ENCODE assay signal across 23 cellular contexts in genomic region chr17:80770881-80771611, GRCh38.
A peak's percentile ranks its signal among the peaks of the same experiment; 100 is the strongest.
DNase-seq lines count a peak whose midpoint lies in the region; ATAC-seq, FAIRE-seq and TF ChIP-seq lines count a peak whose summit lies in the region.
"Had no signal": no experiment of that assay in that cellular context is flagged by ENCODE, and none has a peak within 500 bp of the region (broad histone marks: within the 10 kb centered on the region; RNA-seq: fewer than 3 reads in every experiment).

No MANE protein-coding gene starts in this region.

- H2BK120ac ChIP-seq in H1 (replicated peaks; ENCODE audit: low read depth, low read length) = no peak overlapping the region

- no peaks in the 10 kb centered on the region for H4K20me1 ChIP-seq in H1 (replicated peaks in 1 of 2; ENCODE audit: control insufficient read depth in 1 of 2, insufficient read depth in 2 of 2, low read length in 2 of 2)

- no peak overlapping the region for H3K9ac ChIP-seq in H1 (replicated peaks in 1 of 4; ENCODE audit: extremely low read depth in 1 of 4, low read depth in 3 of 4, low read length in 3 of 4)
- H3K9ac ChIP-seq: BLaER1 had no signal

- H3K9me3 Mint-ChIP-seq in CD4-positive, CD25-positive, alpha-beta regulatory T cell = no peaks in the 10 kb centered on the region
- H3K9me3 Mint-ChIP-seq: activated T-cell treated with anti-CD3 and anti-CD28 coated beads, Interleukin-2, amount 50 U/mL, for 72 hours; mesothelial cell of epicardium had no signal

- peaks cover 7% of the 10 kb centered on the region for H3K4me1 ChIP-seq in CD4-positive, CD25-positive, alpha-beta regulatory T cell (ENCODE audit: control insufficient read depth, insufficient read depth, low read length, poor library complexity, severe bottlenecking)
- H3K4me1 ChIP-seq in H1 (replicated peaks in 1 of 4; ENCODE audit: control insufficient read depth in 3 of 4, insufficient read depth in 4 of 4, low read length in 3 of 4) = peaks cover 0 to 7% (median 3%) of the 10 kb centered on the region in 4 experiments; a peak in 4 of 7 replicates
- H3K4me1 ChIP-seq in transverse colon = peaks cover 3 to 27% (median 7%) of the 10 kb centered on the region in 4 donors
- H3K4me1 ChIP-seq: right lobe of liver, testis had no signal

- peaks cover 6 to 32% (median 19%) of the 10 kb centered on the region in 4 donors for H3K4me1 Mint-ChIP-seq in CD4-positive, CD25-positive, alpha-beta regulatory T cell

- H2AK5ac ChIP-seq in H1 (ENCODE audit: low read depth, low read length) = no peak overlapping the region

- no peaks in the 10 kb centered on the region for H3K36me3 ChIP-seq in CD4-positive, CD25-positive, alpha-beta regulatory T cell (ENCODE audit: control insufficient read depth, insufficient read depth, low read length)
- H3K36me3 ChIP-seq in H1 (ENCODE audit: control insufficient read depth in 2 of 4, insufficient read depth in 4 of 4, low read length in 3 of 4) = no peaks in the 10 kb centered on the region
- H3K36me3 ChIP-seq in transverse colon = no peaks in the 10 kb centered on the region

- TF ChIP-seq CTCF in H1 (IDR thresholded peaks at IDR 0.05; ENCODE audit: control extremely low read depth in 1 of 3, insufficient read depth in 1 of 3, low read depth in 1 of 3, low read length in 3 of 3) (no peak), transverse colon (IDR thresholded peaks at IDR 0.05) (no peak)

- H3K4me3 ChIP-seq in CD4-positive, CD25-positive, alpha-beta regulatory T cell (ENCODE audit: low read depth, low read length) = no peak overlapping the region
- H3K4me3 ChIP-seq in H1 (ENCODE audit: extremely low read depth in 1 of 4, insufficient read depth in 2 of 4, low read depth in 3 of 4, low read length in 4 of 4) (no peak overlapping the region), transverse colon (no peak overlapping the region)
- H3K4me3 ChIP-seq: BLaER1, coronary artery, heart right ventricle, right lobe of liver, testis had no signal

- H4K5ac ChIP-seq in H1 (ENCODE audit: insufficient read length, low read depth, low read length) = no peak overlapping the region

- peaks cover 18% of the 10 kb centered on the region for H3K36me3 Mint-ChIP-seq in CD4-positive, CD25-positive, alpha-beta regulatory T cell

- H2BK5ac ChIP-seq in H1 (ENCODE audit: low read depth, low read length) = peak overlapping the region; percentile 26

- no peaks in the 10 kb centered on the region for H3K9me3 ChIP-seq in CD4-positive, CD25-positive, alpha-beta regulatory T cell (ENCODE audit: control insufficient read depth in 2 of 2, low read length in 2 of 2)
- H3K9me3 ChIP-seq in H1 (ENCODE audit: insufficient read depth in 2 of 2, low read depth in 1 of 2, low read length in 1 of 2) = no peaks in the 10 kb centered on the region
- H3K9me3 ChIP-seq in transverse colon = no peaks in the 10 kb centered on the region
- H3K9me3 ChIP-seq: BLaER1, heart right ventricle, right lobe of liver, testis had no signal

- H2AFZ ChIP-seq in H1 (ENCODE audit: low read length) = no peak overlapping the region

- in situ Hi-C loops in transverse colon (cut with MboI; ENCODE audit: low pct_ligation_motif_present in 1 of 4, low pct_unique_long_range_greater_than_20kb in 1 of 4, low sequenced_read_pairs in 3 of 4) = no loop called here

- H3K79me2 ChIP-seq in H1 (ENCODE audit: control insufficient read depth in 1 of 2, insufficient read depth in 2 of 2, low read length in 2 of 2) = no peaks in the 10 kb centered on the region

- H3K27ac Mint-ChIP-seq in CD4-positive, CD25-positive, alpha-beta regulatory T cell = peak overlapping the region in 2 of 3 donors; percentile 16 to 62
- H3K27ac Mint-ChIP-seq: activated T-cell treated with anti-CD3 and anti-CD28 coated beads, Interleukin-2, amount 50 U/mL, for 72 hours; mesothelial cell of epicardium had no signal

- TF ChIP-seq RAD21 in H1 (IDR thresholded peaks at IDR 0.05 in 1 of 2, conservative IDR thresholded peaks at IDR 0.05 in 1 of 2; ENCODE audit: low read depth in 2 of 2, low read length in 2 of 2) = no peak

- POLR2A ChIA-PET in H1 (lab: Charles Lee; ENCODE audit: partially characterized antibody) = interaction anchor here (1.4 kb wide), 1 partner anchor 15 kb away, joined by 3 read pairs; no protein-coding TSS in a partner anchor

- H3K79me1 ChIP-seq in H1 (ENCODE audit: low read depth, low read length) = no peaks in the 10 kb centered on the region

- H3K27me3 ChIP-seq in CD4-positive, CD25-positive, alpha-beta regulatory T cell (ENCODE audit: control insufficient read depth, insufficient read depth, low read length) = no peaks in the 10 kb centered on the region
- H3K27me3 ChIP-seq in H1 (replicated peaks in 1 of 4; ENCODE audit: control insufficient read depth in 3 of 4, extremely low read depth in 1 of 4, insufficient read depth in 3 of 4, low read length in 3 of 4) (no peaks in the 10 kb centered on the region), transverse colon (no peaks in the 10 kb centered on the region)
- H3K27me3 ChIP-seq: BLaER1, heart right ventricle, right lobe of liver, testis had no signal

- CTCF ChIA-PET in H1 (lab: Charles Lee; ENCODE audit: partially characterized antibody) = interaction anchor here (1.1 to 2.4 kb wide), 2 partner anchors 15 to 128 kb away, joined by 3 to 7 read pairs; no protein-coding TSS in a partner anchor

- H3K27ac ChIP-seq in CD4-positive, CD25-positive, alpha-beta regulatory T cell (ENCODE audit: insufficient read depth, low read length, poor library complexity, severe bottlenecking) = no peak overlapping the region
- H3K27ac ChIP-seq in H1 (ENCODE audit: low read depth, low read length) = no peak overlapping the region; the same call in 1 of the 2 replicates
- no peak overlapping the region for H3K27ac ChIP-seq in transverse colon
- H3K27ac ChIP-seq: 22Rv1, BLaER1, coronary artery, heart right ventricle, right lobe of liver, testis had no signal

- peak overlapping the region; percentile 8 for H4K8ac ChIP-seq in H1 (ENCODE audit: extremely low read depth, insufficient read depth, low read length)

- no peak overlapping the region for H2BK20ac ChIP-seq in H1 (ENCODE audit: low read length)

- no peak overlapping the region for H3K23ac ChIP-seq in H1 (ENCODE audit: insufficient read length)

- no peaks in the 10 kb centered on the region for H3K23me2 ChIP-seq in H1 (ENCODE audit: low read depth, low read length)

- H3K4me3 Mint-ChIP-seq in CD4-positive, CD25-positive, alpha-beta regulatory T cell = peak overlapping the region in 2 of 4 donors; percentile 18 to 63
- H3K4me3 Mint-ChIP-seq: activated T-cell treated with anti-CD3 and anti-CD28 coated beads, Interleukin-2, amount 50 U/mL, for 72 hours; mesothelial cell of epicardium had no signal

- WGBS in H1 (ENCODE audit: extremely low coverage in 1 of 2, insufficient coverage in 1 of 2, insufficient read length in 1 of 2, insufficient replicate concordance in 2 of 2, low coverage in 1 of 2, low lambda C conversion rate in 2 of 2, missing lambda C conversion rate in 1 of 2), 2 experiments = 85% methylated on average over 21 of the region's 21 CpGs; no CpG with 5 or more reads in 1 of the 2 experiments
- 93 to 100% methylated on average over 5 to 19 of the region's 21 CpGs for WGBS in transverse colon (ENCODE audit: low coverage in 1 of 2), 2 donors

- no peak overlapping the region for H4K91ac ChIP-seq in H1 (replicated peaks; ENCODE audit: insufficient read length, low read length)

- TF ChIP-seq POLR2A in H1 (IDR thresholded peaks at IDR 0.05; ENCODE audit: control extremely low read depth in 1 of 2, low read depth in 2 of 2, low read length in 2 of 2) (no peak), transverse colon (IDR thresholded peaks at IDR 0.05) (no peak)

- no peak overlapping the region for H3K4ac ChIP-seq in H1 (replicated peaks; ENCODE audit: insufficient read length, low read depth, low read length)

- DNase-seq in DMS53 (lab: John Stamatoyannopoulos, UW) = peak; percentile 60
- no peak for DNase-seq in DMS53 treated with DMSO at 0.1 percent for 48 hours (lab: John Stamatoyannopoulos, UW; ENCODE audit: unreplicated experiment)
- no peak for DNase-seq in CD4-positive, CD25-positive, alpha-beta regulatory T cell
- DNase-seq in NCI-H774 (lab: John Stamatoyannopoulos, UW) = peak; percentile 50
- DNase-seq in H1 (ENCODE audit: low read depth in 1 of 2, low spot score in 2 of 2) = no peak
- DNase-seq in transverse colon = no peak
- DNase-seq in HPDE6-E6E7 (ENCODE audit: extremely low spot score) = no peak
- DNase-seq in ecto neural progenitor cell (ENCODE audit: low spot score) = no peak
- DNase-seq: activated CD4-positive, CD25-positive, alpha-beta regulatory T cell treated with anti-CD3 and anti-CD28 coated beads, Interleukin-2, amount 50 U/mL, for 72 hours; activated T-cell treated with anti-CD3 and anti-CD28 coated beads, Interleukin-2, amount 50 U/mL, for 72 hours; DMS79; heart right ventricle; kidney; occipital lobe; right lobe of liver; stimulated activated CD4-positive, alpha-beta T cell treated with anti-CD3 and anti-CD28 coated beads, Interleukin-2, amount 100 ng/mL, for 48 hours; stimulated activated CD8-positive, alpha-beta memory T cell treated with anti-CD3 and anti-CD28 coated beads, Interleukin-4, amount 100 ng/mL, for 48 hours; testis had no signal

- no peak overlapping the region for H3K4me2 ChIP-seq in H1 (ENCODE audit: insufficient read depth in 1 of 2, low read depth in 2 of 2, low read length in 2 of 2)
- H3K4me2 ChIP-seq: BLaER1 had no signal

- FAIRE-seq in H1 (lab: Jason Lieb, UNC) = no peak
- FAIRE-seq: kidney had no signal

- H2BK12ac ChIP-seq in H1 (ENCODE audit: low read depth, low read length) = no peak overlapping the region

- H3K14ac ChIP-seq in H1 (ENCODE audit: insufficient read length) = no peak overlapping the region

- H3K27me3 Mint-ChIP-seq in CD4-positive, CD25-positive, alpha-beta regulatory T cell = no peaks in the 10 kb centered on the region

- no peak overlapping the region for H3K18ac ChIP-seq in H1 (ENCODE audit: extremely low read depth, low read length)

- ATAC-seq in CD4-positive, CD25-positive, alpha-beta regulatory T cell (ENCODE audit: low read depth in 2 of 2) = no peak
- ATAC-seq: activated T-cell treated with anti-CD3 and anti-CD28 coated beads, Interleukin-2, amount 50 U/mL, for 72 hours; esophagus mucosa; heart right ventricle; right lobe of liver had no signal

- no peak for TF ChIP-seq EP300 in H1 (IDR thresholded peaks at IDR 0.05; ENCODE audit: borderline replicate concordance in 1 of 2, low read depth in 2 of 2, low read length in 2 of 2)
- TF ChIP-seq EP300 in transverse colon (IDR thresholded peaks at IDR 0.05; ENCODE audit: low read depth) = no peak

- H2BK15ac ChIP-seq in H1 (ENCODE audit: low read length) = no peak overlapping the region

- H3K56ac ChIP-seq in H1 (replicated peaks; ENCODE audit: insufficient read length, low read depth, low read length) = no peak overlapping the region

- intact Hi-C loops in transverse colon (cut with DNase I; ENCODE audit: low total_unique reads) = no loop called here

TF ChIP-seq in H1, 55 proteins besides CTCF, POLR2A, EP300 and RAD21 (continues in another document):
- no peak for TF ChIP-seq SIN3A (conservative IDR thresholded peaks at IDR 0.05 in 1 of 2, IDR thresholded peaks at IDR 0.05 in 1 of 2; ENCODE audit: low read depth in 1 of 2, low read length in 2 of 2)
- TF ChIP-seq CTBP2 (IDR thresholded peaks at IDR 0.05; ENCODE audit: borderline replicate concordance, insufficient read depth, insufficient read length, low read length) = no peak
- TF ChIP-seq JUND (IDR thresholded peaks at IDR 0.05; ENCODE audit: low read length) = no peak
- TF ChIP-seq GTF2F1 (IDR thresholded peaks at IDR 0.05; ENCODE audit: borderline replicate concordance, low read depth, low read length) = no peak

Comparison
In these comparisons a context has a peak if more than half of its experiments do, and no peak if none do; other contexts are left out.
1. DNase-seq: peak in DMS53 (single experiment) and NCI-H774 (single experiment); none in DMS53 treated with DMSO at 0.1 percent for 48 hours (single experiment), CD4-positive, CD25-positive, alpha-beta regulatory T cell (0 of 3), H1 (0 of 2), transverse colon (single experiment), HPDE6-E6E7 (single experiment) and ecto neural progenitor cell (single experiment).